Comparison of ENCODE assay signal across 1 cellular context in genomic region chr10:89416465-89416864, GRCh38.
TF ChIP-seq lines count a peak whose summit lies in the region.

No MANE protein-coding gene starts in this region.

TF ChIP-seq in HepG2, 621 proteins besides CTCF, POLR2A, EP300 and RAD21:
- TF ChIP-seq MTA3 (CRISPR knock-in tag; IDR thresholded peaks at IDR 0.05) (no peak), SRSF4 (IDR thresholded peaks at IDR 0.05; ENCODE audit: low read depth, low read length, poor library complexity, severe bottlenecking) (no peak), SRSF1 (optimal IDR thresholded peaks at IDR 0.05; ENCODE audit: low read depth, low read length) (no peak), NR1H2 (CRISPR knock-in tag; IDR thresholded peaks at IDR 0.05; ENCODE audit: borderline replicate concordance, low read depth) (no peak), MAZ (IDR thresholded peaks at IDR 0.05; ENCODE audit: borderline replicate concordance, low read depth, low read length) (no peak), MAZ (CRISPR knock-in tag; IDR thresholded peaks at IDR 0.05; ENCODE audit: low read depth) (no peak), ZSCAN9 (CRISPR knock-in tag; IDR thresholded peaks at IDR 0.05; ENCODE audit: borderline replicate concordance) (no peak), ZNF382 (CRISPR knock-in tag; IDR thresholded peaks at IDR 0.05; ENCODE audit: borderline replicate concordance) (no peak), PITX1 (CRISPR knock-in tag; IDR thresholded peaks at IDR 0.05) (no peak), ZSCAN29 (CRISPR knock-in tag; conservative IDR thresholded peaks at IDR 0.05) (no peak), PAWR (CRISPR knock-in tag; IDR thresholded peaks at IDR 0.05; ENCODE audit: borderline replicate concordance) (no peak), ZNF788 (CRISPR knock-in tag; IDR thresholded peaks at IDR 0.05; ENCODE audit: borderline replicate concordance) (no peak), KDM3A (CRISPR knock-in tag; IDR thresholded peaks at IDR 0.05; ENCODE audit: low read depth) (no peak), MIER2 (CRISPR knock-in tag; IDR thresholded peaks at IDR 0.05) (no peak), ZNF570 (CRISPR knock-in tag; IDR thresholded peaks at IDR 0.05; ENCODE audit: borderline replicate concordance) (no peak), ZKSCAN1 (IDR thresholded peaks at IDR 0.05; ENCODE audit: low read length) (no peak), RAD51 (IDR thresholded peaks at IDR 0.05; ENCODE audit: borderline replicate concordance) (no peak), ARID2 (CRISPR knock-in tag; IDR thresholded peaks at IDR 0.05; ENCODE audit: borderline replicate concordance) (no peak), ZSCAN21 (CRISPR knock-in tag; IDR thresholded peaks at IDR 0.05; ENCODE audit: borderline replicate concordance) (no peak), NR2F2 (IDR thresholded peaks at IDR 0.05; ENCODE audit: borderline replicate concordance, low read depth) (no peak)
